ENCODE assay signal across 32 cellular contexts in the genomic region with DNA sequence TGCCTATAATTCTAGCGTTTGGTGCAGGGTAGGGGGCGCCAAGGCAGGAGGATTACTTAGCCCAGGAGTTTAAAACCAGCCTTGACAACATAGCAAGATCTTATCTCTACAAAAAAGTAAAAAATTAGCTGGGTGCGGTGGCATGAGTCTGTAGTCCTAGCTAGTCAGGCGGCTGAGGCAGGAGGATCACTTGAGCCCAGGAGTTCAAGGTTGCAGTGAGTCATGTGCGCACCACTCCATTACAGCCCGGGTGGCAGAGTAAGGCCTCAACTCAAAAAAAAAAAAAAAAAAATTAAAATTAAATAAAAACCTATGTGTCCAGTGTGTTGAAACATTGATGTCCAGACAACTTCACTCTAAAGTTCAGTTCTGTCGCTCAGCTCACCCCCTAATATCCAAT.
"Had no signal": no experiment of that assay in that cellular context is flagged by ENCODE, and none has a peak within 500 bp of the region (broad histone marks: within the 10 kb centered on the region; RNA-seq: fewer than 3 reads in every experiment).

No MANE protein-coding gene starts in this region.

- DNase-seq: activated CD4-positive, alpha-beta T cell treated with anti-CD3 and anti-CD28 coated beads for 36 hours; activated CD4-positive, alpha-beta T cell treated with anti-CD3 and anti-CD28 coated beads, Interleukin-2, amount 10 ng/mL, durations not matched to agents 7 days and 5 days; activated CD4-positive, alpha-beta T cell treated with anti-CD3 and anti-CD28 coated beads, Interleukin-2, amount 50 U/mL, for 48 hours; activated CD8-positive, alpha-beta T cell treated with anti-CD3 and anti-CD28 coated beads, Interleukin-2, amount 10 ng/mL, durations not matched to agents 7 days and 5 days; activated gamma-delta T cell; activated naive CD4-positive, alpha-beta T cell treated with Interleukin-2 at 50 U/mL for 16 hours; activated naive CD8-positive, alpha-beta T cell treated with anti-CD3 and anti-CD28 coated beads, Interleukin-2, amount 10 ng/mL, durations not matched to agents 7 days and 5 days; activated T-cell treated with anti-CD3 and anti-CD28 coated beads, Interleukin-2, amount 50 U/mL, for 24 hours; caudate nucleus; cerebellar nuclear complex; Kasumi-1; KG1; MG63; NCI-H1048; NCI-H1105 treated with DMSO at 0.1 percent for 48 hours; NCI-H1436 treated with DMSO at 0.1 percent for 48 hours; NCI-H1930; NCI-H2081 treated with DMSO at 0.1 percent for 48 hours; NCI-H510A; NCI-H526; NCI-H748 treated with DMSO at 0.1 percent for 48 hours; NK-92 treated with Interleukin-12 subunit alpha and Interleukin-12 subunit beta, amount 100 ng/mL, for 24 hours; PC-9; SIG-M5; SW 1271; T1000 had no signal

- H3K27ac ChIP-seq: PC-9, RWPE1 had no signal

- H3K36me3 ChIP-seq: MG63 had no signal

- H3K4me1 Mint-ChIP-seq: activated CD4-positive, alpha-beta T cell treated with anti-CD3 and anti-CD28 coated beads for 36 hours; activated CD4-positive, alpha-beta T cell treated with anti-CD3 and anti-CD28 coated beads, Interleukin-2, amount 10 ng/mL, durations not matched to agents 7 days and 5 days; activated naive CD4-positive, alpha-beta T cell treated with anti-CD3 and anti-CD28 coated beads, Interleukin-2, amount 50 U/mL, for 24 hours had no signal

- H3K4me3 ChIP-seq: MG63, PC-9 had no signal

- ATAC-seq: activated CD4-positive, alpha-beta T cell treated with anti-CD3 and anti-CD28 coated beads for 36 hours; activated CD4-positive, CD25-positive, alpha-beta regulatory T cell treated with anti-CD3 and anti-CD28 coated beads, Interleukin-2, amount 50 U/mL, for 24 hours; activated CD8-positive, alpha-beta T cell treated with anti-CD3 and anti-CD28 coated beads, Interleukin-2, amount 10 ng/mL, durations not matched to agents 7 days and 5 days; Right ventricle myocardium inferior had no signal

- H3K27me3 Mint-ChIP-seq: activated CD4-positive, alpha-beta T cell treated with anti-CD3 and anti-CD28 coated beads for 36 hours; activated CD4-positive, alpha-beta T cell treated with anti-CD3 and anti-CD28 coated beads, Interleukin-2, amount 10 ng/mL, durations not matched to agents 7 days and 5 days; activated naive CD4-positive, alpha-beta T cell treated with anti-CD3 and anti-CD28 coated beads, Interleukin-2, amount 50 U/mL, for 24 hours; activated T-cell treated with anti-CD3 and anti-CD28 coated beads, Interleukin-2, amount 50 U/mL, for 24 hours; brain had no signal

- H3K9me3 Mint-ChIP-seq: activated CD4-positive, alpha-beta T cell treated with anti-CD3 and anti-CD28 coated beads, Interleukin-2, amount 10 ng/mL, durations not matched to agents 7 days and 5 days; activated naive CD4-positive, alpha-beta T cell treated with anti-CD3 and anti-CD28 coated beads, Interleukin-2, amount 50 U/mL, for 24 hours; activated naive CD8-positive, alpha-beta T cell treated with anti-CD3 and anti-CD28 coated beads, Interleukin-2, amount 10 ng/mL, durations not matched to agents 7 days and 5 days; activated T-cell treated with anti-CD3 and anti-CD28 coated beads, Interleukin-2, amount 50 U/mL, for 24 hours; activated T-helper 2 cell treated with anti-CD3 and anti-CD28 coated beads, Interferon-gamma antibody, Interleukin-2, Interleukin-4, amounts not matched to agents 10 μg/mL and 5 μg/mL and 100 μg/mL, durations not matched to agents 14 hours and 24 hours and 36 hours; brain had no signal

- H3K4me2 ChIP-seq: PC-9 had no signal

- H3K27me3 ChIP-seq: MG63 had no signal

- H3K36me3 Mint-ChIP-seq: activated naive CD4-positive, alpha-beta T cell treated with anti-CD3 and anti-CD28 coated beads, Interleukin-2, amount 50 U/mL, for 24 hours; activated naive CD8-positive, alpha-beta T cell treated with anti-CD3 and anti-CD28 coated beads, Interleukin-2, amount 10 ng/mL, durations not matched to agents 7 days and 5 days had no signal

- H3K27ac Mint-ChIP-seq: activated CD4-positive, alpha-beta T cell treated with anti-CD3 and anti-CD28 coated beads for 36 hours; activated CD4-positive, alpha-beta T cell treated with anti-CD3 and anti-CD28 coated beads, Interleukin-2, amount 10 ng/mL, durations not matched to agents 7 days and 5 days; activated CD8-positive, alpha-beta T cell treated with anti-CD3 and anti-CD28 coated beads, Interleukin-2, amount 10 ng/mL, durations not matched to agents 7 days and 5 days; activated naive CD4-positive, alpha-beta T cell treated with anti-CD3 and anti-CD28 coated beads, Interleukin-2, amount 50 U/mL, for 24 hours; activated naive CD8-positive, alpha-beta T cell treated with anti-CD3 and anti-CD28 coated beads, Interleukin-2, amount 10 ng/mL, durations not matched to agents 7 days and 5 days; activated T-cell treated with anti-CD3 and anti-CD28 coated beads, Interleukin-2, amount 50 U/mL, for 24 hours; activated T-helper 2 cell treated with anti-CD3 and anti-CD28 coated beads, Interferon-gamma antibody, Interleukin-2, Interleukin-4, amounts not matched to agents 10 μg/mL and 5 μg/mL and 100 μg/mL, durations not matched to agents 14 hours and 24 hours and 36 hours; brain had no signal

- H3K4me3 Mint-ChIP-seq: activated CD4-positive, alpha-beta T cell treated with anti-CD3 and anti-CD28 coated beads for 36 hours; activated CD4-positive, alpha-beta T cell treated with anti-CD3 and anti-CD28 coated beads, Interleukin-2, amount 10 ng/mL, durations not matched to agents 7 days and 5 days; activated CD8-positive, alpha-beta T cell treated with anti-CD3 and anti-CD28 coated beads, Interleukin-2, amount 10 ng/mL, durations not matched to agents 7 days and 5 days; activated naive CD4-positive, alpha-beta T cell treated with anti-CD3 and anti-CD28 coated beads, Interleukin-2, amount 50 U/mL, for 24 hours; activated naive CD8-positive, alpha-beta T cell treated with anti-CD3 and anti-CD28 coated beads, Interleukin-2, amount 10 ng/mL, durations not matched to agents 7 days and 5 days; activated T-cell treated with anti-CD3 and anti-CD28 coated beads, Interleukin-2, amount 50 U/mL, for 24 hours; brain had no signal

- H2AFZ ChIP-seq: PC-9 had no signal

- H3K9me3 ChIP-seq: MG63 had no signal
